8 cellular contexts compared by ENCODE assay signal in genomic region chr5:50665761-50666202, GRCh38. TPM values are rescaled to one million over a fixed set of nuclear protein-coding genes. Genes with fewer than 3 reads are reported as not detected.
DNase-seq lines count a peak whose midpoint lies in the region; ATAC-seq, FAIRE-seq and TF ChIP-seq lines count a peak whose summit lies in the region.
"Not testable (repeated sequence)": the region's sequence is repeated elsewhere in the genome, so short reads cannot be mapped to it uniquely, and the experiment has no call there.

No MANE protein-coding gene starts in this region.

- not testable (repeated sequence) for H2AFZ ChIP-seq in Loucy (ENCODE audit: low read length)
- H2AFZ ChIP-seq in keratinocyte (ENCODE audit: control insufficient read depth, low read length) (peak overlapping the region; percentile 77), parathyroid adenoma (peak overlapping the region; percentile 77)

- FAIRE-seq in keratinocyte (lab: Jason Lieb, UNC) = not testable (repeated sequence)

- dilution Hi-C loops in keratinocyte (cut with MboI; ENCODE audit: extremely low pct_ligation_motif_present, low sequenced_read_pairs) = not testable (repeated sequence)

- H3K27me3 ChIP-seq in Loucy (ENCODE audit: insufficient read depth, low read length, poor library complexity, severe bottlenecking); keratinocyte (ENCODE audit: control insufficient read depth, extremely low read depth, insufficient read depth, low read length); parathyroid adenoma (ENCODE audit: control insufficient read depth, insufficient read depth, low read length): not testable (repeated sequence)

- not testable (repeated sequence) for H3F3A ChIP-seq in Loucy (ENCODE audit: low read depth)

- H3K27me3 Mint-ChIP-seq in T-helper 17 cell = not testable (repeated sequence)

- H3K4me2 ChIP-seq in Loucy (ENCODE audit: low read depth, low read length, poor library complexity, severe bottlenecking) = peak overlapping the region; percentile 72
- H3K4me2 ChIP-seq in keratinocyte (ENCODE audit: control insufficient read depth, extremely low read depth, insufficient read depth, low read depth, low read length) = peak overlapping the region; percentile 86
- not testable (repeated sequence) for H3K4me2 ChIP-seq in parathyroid adenoma (ENCODE audit: low read length)

- DNase-seq in DMS79 treated with DMSO at 0.1 percent for 48 hours (lab: John Stamatoyannopoulos, UW) (peak; percentile 35), T-helper 17 cell (peak; percentile 10 to 18 (median 13)), substantia nigra (lab: John Stamatoyannopoulos, UW) (peak in 10 of 49 donors; percentile 6 to 27 (median 17))
- DNase-seq in activated effector memory CD4-positive, alpha-beta T cell treated with Interleukin-2 at 50 U/mL for 16 hours = peak; percentile 6
- peak; percentile 27 for DNase-seq in effector CD4-positive, alpha-beta T cell
- not testable (repeated sequence) for DNase-seq in keratinocyte (ENCODE audit: low read depth, low spot score)

- H3K4me1 Mint-ChIP-seq in T-helper 17 cell = peaks cover 27% of the 10 kb centered on the region

- H3K79me2 ChIP-seq in Loucy (ENCODE audit: insufficient read depth, low read length) (peaks cover 39% of the 10 kb centered on the region), keratinocyte (ENCODE audit: control insufficient read depth, insufficient read depth, low read length) (peaks cover 34% of the 10 kb centered on the region), parathyroid adenoma (peaks cover 11% of the 10 kb centered on the region)

- H3K9ac ChIP-seq in Loucy (ENCODE audit: low read depth, low read length, poor library complexity, severe bottlenecking) = peak overlapping the region; percentile 66
- peak overlapping the region; percentile 94 for H3K9ac ChIP-seq in keratinocyte (ENCODE audit: control insufficient read depth, extremely low read depth, insufficient read depth, low read length)
- not testable (repeated sequence) for H3K9ac ChIP-seq in parathyroid adenoma

- peaks cover 17% of the 10 kb centered on the region for H3K4me1 ChIP-seq in Loucy (ENCODE audit: insufficient read depth, low read length, poor library complexity, severe bottlenecking)
- not testable (repeated sequence) for H3K4me1 ChIP-seq in keratinocyte (ENCODE audit: control insufficient read depth, extremely low read depth, insufficient read depth, low read length); parathyroid adenoma

- not testable (repeated sequence) for H3K36me3 ChIP-seq in Loucy (ENCODE audit: insufficient read depth, low read length); keratinocyte (ENCODE audit: control insufficient read depth in 2 of 2, extremely low read depth in 1 of 2, insufficient read depth in 2 of 2, low read length in 2 of 2); parathyroid adenoma (ENCODE audit: control insufficient read depth, insufficient read depth, low read length)

- H3K4me3 Mint-ChIP-seq in T-helper 17 cell = peak overlapping the region; percentile 98

- not testable (repeated sequence) for H3K9me3 ChIP-seq in Loucy (ENCODE audit: insufficient read depth, low read depth, low read length); T-helper 17 cell (ENCODE audit: control insufficient read depth, low read length, poor library complexity, severe bottlenecking); keratinocyte (ENCODE audit: control insufficient read depth, low read depth, low read length); parathyroid adenoma (ENCODE audit: control insufficient read depth, low read length)

- H3K27ac ChIP-seq in keratinocyte (ENCODE audit: control insufficient read depth, insufficient read depth, low read length) (peak overlapping the region; percentile 97), parathyroid adenoma (peak overlapping the region; percentile 81), substantia nigra (ENCODE audit: low read depth, low read length, poor library complexity, severe bottlenecking) (peak overlapping the region; percentile 38)

- ATAC-seq in T-helper 17 cell = not testable (repeated sequence)

- H3K4me3 ChIP-seq in Loucy (ENCODE audit: low read length, poor library complexity, severe bottlenecking) (peak overlapping the region; percentile 86), keratinocyte (ENCODE audit: control insufficient read depth in 2 of 3, extremely low read depth in 1 of 3, insufficient read depth in 2 of 3, low read depth in 1 of 3, low read length in 3 of 3) (peak overlapping the region; percentile 85 to 88 (median 88)), parathyroid adenoma (ENCODE audit: low read depth, low read length) (peak overlapping the region; percentile 19)

- peak overlapping the region; percentile 100 for H3K27ac Mint-ChIP-seq in T-helper 17 cell

- not testable (repeated sequence) for H3K9me1 ChIP-seq in keratinocyte (ENCODE audit: control insufficient read depth, extremely low read depth, insufficient read depth, low read length)

- H3K9me2 ChIP-seq in Loucy (replicated peaks; ENCODE audit: low read depth, low read length) = not testable (repeated sequence)

- H3K36me3 Mint-ChIP-seq in T-helper 17 cell (ENCODE audit: low read depth) = not testable (repeated sequence)

- TF ChIP-seq CTCF in Loucy (conservative IDR thresholded peaks at IDR 0.05; ENCODE audit: low read length); keratinocyte (optimal IDR thresholded peaks at IDR 0.05 in 1 of 3, IDR thresholded peaks at IDR 0.05 in 1 of 3, conservative IDR thresholded peaks at IDR 0.05 in 1 of 3; ENCODE audit: extremely low read depth in 1 of 3, insufficient read depth in 2 of 3, low read length in 3 of 3); parathyroid adenoma (IDR thresholded peaks at IDR 0.05): not testable (repeated sequence)

- H4K20me1 ChIP-seq in Loucy (ENCODE audit: insufficient read depth, low read length, poor library complexity, severe bottlenecking); keratinocyte (ENCODE audit: control insufficient read depth, extremely low read depth, insufficient read depth, low read length): not testable (repeated sequence)

RNA-seq across cellular contexts. Expression of gene PARP8, which starts 0.7 kb away (rescaled TPM):
- 100 to 1,000 TPM; 183 to 204 TPM for total RNA-seq in T-helper 17 cell
- 24.2 to 29.1 TPM (median 25.4 TPM) in 3 replicates for polyA plus RNA-seq in keratinocyte
- 7.6 TPM for polyA plus RNA-seq in keratinocyte (2011; ENCODE audit: low read depth)
- polyA plus RNA-seq in keratinocyte (2011; cell fraction: cytosol; rRNA removed) = 14.8 and 28.8 TPM in 2 replicates
- polyA plus RNA-seq in keratinocyte (2011; cell fraction: nucleus; rRNA removed) = 38.9 and 54.1 TPM in 2 replicates
- polyA plus RNA-seq in keratinocyte (2012; ENCODE audit: low replicate concordance) = 5.5 and 13.8 TPM in 2 replicates
- 11.3 to 56.8 TPM (median 29.4 TPM) in 3 replicates for polyA minus RNA-seq in keratinocyte
- 11.1 TPM for polyA minus RNA-seq in keratinocyte (2011; cell fraction: cytosol; rRNA and poly(A)+ RNA removed)
- polyA minus RNA-seq in keratinocyte (2011; cell fraction: nucleus; rRNA and poly(A)+ RNA removed) = 39.0 and 60.7 TPM in 2 replicates

Comparison
In these comparisons a context has a peak if more than half of its experiments do, and no peak if none do; other contexts are left out.
1. H3K4me3 ChIP-seq: peak in every context shown above with its lines; median percentile 88 in keratinocyte; 86 in Loucy; 19 in parathyroid adenoma.
2. H3K27ac ChIP-seq: peak in every context shown above with its lines; median percentile 97 in keratinocyte; 81 in parathyroid adenoma; 38 in substantia nigra.